25 cellular contexts compared by ENCODE assay signal in genomic region chrX:155052738-155053498, GRCh38. TPM values are rescaled to one million over a fixed set of nuclear protein-coding genes. Genes with fewer than 3 reads are reported as not detected.
DNase-seq lines count a peak whose midpoint lies in the region; ATAC-seq and FAIRE-seq lines count a peak whose summit lies in the region.
"Had no signal": no experiment of that assay in that cellular context is flagged by ENCODE, and none has a peak within 500 bp of the region (broad histone marks: within the 10 kb centered on the region; RNA-seq: fewer than 3 reads in every experiment).

No MANE protein-coding gene starts in this region.

- H3K27ac ChIP-seq in small intestine (ENCODE audit: low read depth in 1 of 2, low read length in 1 of 2), result no peak overlapping the region
- H3K27ac ChIP-seq: brain microvascular endothelial cell, esophagus muscularis mucosa, gastroesophageal sphincter, sigmoid colon, suprapubic skin had no signal

- FAIRE-seq in small intestine (lab: Jason Lieb, UNC), result no peak
- FAIRE-seq: GM12878, urothelium cell line had no signal

- H3K9me3 ChIP-seq in T-helper 17 cell (ENCODE audit: control insufficient read depth, low read length, poor library complexity, severe bottlenecking) (no peaks in the 10 kb centered on the region), small intestine (ENCODE audit: control insufficient read depth, low read depth) (no peaks in the 10 kb centered on the region)
- H3K9me3 ChIP-seq: esophagus muscularis mucosa, gastroesophageal sphincter, sigmoid colon, suprapubic skin had no signal

- WGBS in small intestine, 3 donors, result 47 to 74% (median 53%) methylated on average over 5 of the region's 5 CpGs

- no peaks in the 10 kb centered on the region for H3K9me3 Mint-ChIP-seq in activated naive CD8-positive, alpha-beta T cell (ENCODE audit: low read depth)
- no peaks in the 10 kb centered on the region for H3K9me3 Mint-ChIP-seq in activated naive CD8-positive, alpha-beta T cell treated with anti-CD3 and anti-CD28 coated beads for 36 hours
- H3K9me3 Mint-ChIP-seq in stimulated activated memory B cell treated with anti-CD40 and anti-IgM and Interleukin-4, amounts not matched to agents 10 μg/mL and 1 μg/mL and 100 μg/mL, for 72 hours, result no peaks in the 10 kb centered on the region
- H3K9me3 Mint-ChIP-seq: effector memory CD8-positive, alpha-beta T cell had no signal

- H3K4me3 ChIP-seq in small intestine (ENCODE audit: low read depth in 1 of 2, low read length in 2 of 2), result no peak overlapping the region
- H3K4me3 ChIP-seq: esophagus muscularis mucosa, gastroesophageal sphincter, GM12878, sigmoid colon, suprapubic skin had no signal

- ATAC-seq in T-helper 17 cell, result no peak
- no peak for ATAC-seq in stimulated activated memory B cell treated with anti-CD40 and anti-IgM and Interleukin-4, amounts not matched to agents 10 μg/mL and 1 μg/mL and 100 μg/mL, for 72 hours
- ATAC-seq: effector memory CD8-positive, alpha-beta T cell; gastroesophageal sphincter; GM12878 had no signal

- H3K4me1 ChIP-seq in small intestine (ENCODE audit: control insufficient read depth in 2 of 2, insufficient read depth in 1 of 2, low read depth in 1 of 2, low read length in 1 of 2), result no peaks in the 10 kb centered on the region

- DNase-seq in activated naive CD8-positive, alpha-beta T cell treated with anti-CD3 and anti-CD28 coated beads for 36 hours, result no peak
- DNase-seq in T-helper 17 cell (no peak), kidney tubule cell (ENCODE audit: low spot score) (peak; percentile 80), SHP77 (lab: John Stamatoyannopoulos, UW) (no peak), small intestine (no peak), iPS-NIHi7 (ENCODE audit: extremely low spot score) (no peak)
- DNase-seq: activated CD4-positive, alpha-beta T cell treated with anti-CD3 and anti-CD28 coated beads, Interleukin-2, amount 50 U/mL, for 1 hour; activated T-cell treated with anti-CD3 and anti-CD28 coated beads, Interleukin-2, amount 50 U/mL, for 1 hour; brain microvascular endothelial cell; DMS79 treated with DMSO at 0.1 percent for 48 hours; effector memory CD8-positive, alpha-beta T cell; H9; NCI-H1092 treated with DMSO at 0.1 percent for 48 hours; NCI-H2029 treated with DMSO at 0.1 percent for 48 hours; nephron progenitor cell; SHP77 treated with DMSO at 0.1 percent for 48 hours; sigmoid colon; SW 1271 had no signal

- H3K27me3 ChIP-seq in small intestine (ENCODE audit: control insufficient read depth in 2 of 2, insufficient read depth in 2 of 2, low read length in 2 of 2), result no peaks in the 10 kb centered on the region
- H3K27me3 ChIP-seq: brain microvascular endothelial cell, esophagus muscularis mucosa, gastroesophageal sphincter, sigmoid colon, suprapubic skin had no signal

- peak overlapping the region; percentile 77 for H3K27ac Mint-ChIP-seq in activated naive CD8-positive, alpha-beta T cell
- no peak overlapping the region for H3K27ac Mint-ChIP-seq in activated naive CD8-positive, alpha-beta T cell treated with anti-CD3 and anti-CD28 coated beads for 36 hours
- peak overlapping the region; percentile 81 for H3K27ac Mint-ChIP-seq in T-helper 17 cell
- peak overlapping the region; percentile 48 for H3K27ac Mint-ChIP-seq in stimulated activated memory B cell treated with anti-CD40 and anti-IgM and Interleukin-4, amounts not matched to agents 10 μg/mL and 1 μg/mL and 100 μg/mL, for 72 hours
- H3K27ac Mint-ChIP-seq: H9, nephron progenitor cell had no signal

- H3K4me3 Mint-ChIP-seq in activated naive CD8-positive, alpha-beta T cell, result no peak overlapping the region
- no peak overlapping the region for H3K4me3 Mint-ChIP-seq in activated naive CD8-positive, alpha-beta T cell treated with anti-CD3 and anti-CD28 coated beads for 36 hours
- no peak overlapping the region for H3K4me3 Mint-ChIP-seq in T-helper 17 cell
- no peak overlapping the region for H3K4me3 Mint-ChIP-seq in stimulated activated memory B cell treated with anti-CD40 and anti-IgM and Interleukin-4, amounts not matched to agents 10 μg/mL and 1 μg/mL and 100 μg/mL, for 72 hours
- H3K4me3 Mint-ChIP-seq: effector memory CD8-positive, alpha-beta T cell; H9; nephron progenitor cell had no signal

- H3K36me3 Mint-ChIP-seq in activated naive CD8-positive, alpha-beta T cell, result no peaks in the 10 kb centered on the region
- H3K36me3 Mint-ChIP-seq in activated naive CD8-positive, alpha-beta T cell treated with anti-CD3 and anti-CD28 coated beads for 36 hours, result peaks cover 24% of the 10 kb centered on the region
- H3K36me3 Mint-ChIP-seq in T-helper 17 cell (ENCODE audit: low read depth), result peaks cover 2% of the 10 kb centered on the region
- peaks cover 10% of the 10 kb centered on the region for H3K36me3 Mint-ChIP-seq in stimulated activated memory B cell treated with anti-CD40 and anti-IgM and Interleukin-4, amounts not matched to agents 10 μg/mL and 1 μg/mL and 100 μg/mL, for 72 hours

- H3K27me3 Mint-ChIP-seq in activated naive CD8-positive, alpha-beta T cell, result no peaks in the 10 kb centered on the region
- H3K27me3 Mint-ChIP-seq in activated naive CD8-positive, alpha-beta T cell treated with anti-CD3 and anti-CD28 coated beads for 36 hours, result no peaks in the 10 kb centered on the region
- no peaks in the 10 kb centered on the region for H3K27me3 Mint-ChIP-seq in T-helper 17 cell
- H3K27me3 Mint-ChIP-seq in stimulated activated memory B cell treated with anti-CD40 and anti-IgM and Interleukin-4, amounts not matched to agents 10 μg/mL and 1 μg/mL and 100 μg/mL, for 72 hours, result no peaks in the 10 kb centered on the region
- H3K27me3 Mint-ChIP-seq: effector memory CD8-positive, alpha-beta T cell had no signal

- H3K4me1 Mint-ChIP-seq in activated naive CD8-positive, alpha-beta T cell (ENCODE audit: low read depth), result peaks cover 53% of the 10 kb centered on the region
- peaks cover 36% of the 10 kb centered on the region for H3K4me1 Mint-ChIP-seq in activated naive CD8-positive, alpha-beta T cell treated with anti-CD3 and anti-CD28 coated beads for 36 hours
- peaks cover 2% of the 10 kb centered on the region for H3K4me1 Mint-ChIP-seq in T-helper 17 cell
- no peaks in the 10 kb centered on the region for H3K4me1 Mint-ChIP-seq in stimulated activated memory B cell treated with anti-CD40 and anti-IgM and Interleukin-4, amounts not matched to agents 10 μg/mL and 1 μg/mL and 100 μg/mL, for 72 hours

- peaks cover 0 to 3% of the 10 kb centered on the region in 2 donors for H3K36me3 ChIP-seq in small intestine (ENCODE audit: control insufficient read depth in 2 of 2, insufficient read depth in 2 of 2, low read length in 2 of 2)
- H3K36me3 ChIP-seq: brain microvascular endothelial cell had no signal

RNA-seq across cellular contexts. Expression of gene CMC4, which starts 18.0 kb away (rescaled TPM):
- total RNA-seq in activated naive CD8-positive, alpha-beta T cell treated with anti-CD3 and anti-CD28 coated beads for 36 hours, result 1 to 10 TPM; 4.6 to 5.0 TPM
- 1 to 10 TPM; 4.3 to 6.9 TPM for total RNA-seq in T-helper 17 cell
- polyA plus RNA-seq in small intestine, result 10 to 100 TPM; 12.7 to 17.3 (median 13.2) TPM

RNA-seq across cellular contexts. Expression of gene MTCP1, which starts 18.0 kb away (rescaled TPM):
- total RNA-seq in activated naive CD8-positive, alpha-beta T cell treated with anti-CD3 and anti-CD28 coated beads for 36 hours, result 10 to 100 TPM; 17.2 to 19.9 TPM
- 10 to 100 TPM; 12.2 to 18.0 TPM for total RNA-seq in T-helper 17 cell
- polyA plus RNA-seq in small intestine, result 10 to 100 TPM; 13.5 to 42.3 (median 16.5) TPM

RNA-seq across cellular contexts. Expression of gene BRCC3, which starts 18.4 kb away (rescaled TPM):
- total RNA-seq in activated naive CD8-positive, alpha-beta T cell treated with anti-CD3 and anti-CD28 coated beads for 36 hours, result 10 to 100 TPM; 41.2 to 41.7 TPM
- 10 to 100 TPM; 11.1 to 12.4 TPM for total RNA-seq in T-helper 17 cell
- 10 to 100 TPM; 14.3 to 28.5 (median 19.7) TPM for polyA plus RNA-seq in small intestine

RNA-seq across cellular contexts. Expression of gene FUNDC2, which starts 26.3 kb away (rescaled TPM):
- 10 to 100 TPM; 97.3 to 99.7 TPM for total RNA-seq in activated naive CD8-positive, alpha-beta T cell treated with anti-CD3 and anti-CD28 coated beads for 36 hours
- 10 to 100 TPM; 40.7 to 53.0 TPM for total RNA-seq in T-helper 17 cell
- 100 to 1,000 TPM in 1 of 3 donors, 10 to 100 TPM in 2; 94.7 to 129 (median 99.3) TPM for polyA plus RNA-seq in small intestine

RNA-seq across cellular contexts. Expression of gene F8, which starts 30.4 kb away (rescaled TPM):
- total RNA-seq in activated naive CD8-positive, alpha-beta T cell treated with anti-CD3 and anti-CD28 coated beads for 36 hours, result 1 to 10 TPM; 4.3 TPM
- 1 to 10 TPM; 2.2 to 5.6 TPM for total RNA-seq in T-helper 17 cell
- polyA plus RNA-seq in small intestine, result 1 to 10 TPM in 2 of 3 donors, under 1 TPM in 1; 0.89 to 4.8 (median 1.4) TPM
